In genomic region chr4:40576651-40577480, GRCh38 we compare ENCODE assay signal across 8 cellular contexts. TPM values are rescaled to one million over a fixed set of nuclear protein-coding genes. Genes with fewer than 3 reads are reported as not detected.
DNase-seq lines count a peak whose midpoint lies in the region; ATAC-seq and TF ChIP-seq lines count a peak whose summit lies in the region.

No MANE protein-coding gene starts in this region.

- no peaks in the 10 kb centered on the region for H3K9me3 Mint-ChIP-seq in CD4-positive, CD25-positive, alpha-beta regulatory T cell
- H3K9me3 Mint-ChIP-seq in immature natural killer cell = no peaks in the 10 kb centered on the region

- DNase-seq in CD4-positive, CD25-positive, alpha-beta regulatory T cell = no peak
- DNase-seq in NCI-H2107 treated with DMSO at 0.1 percent for 48 hours (lab: John Stamatoyannopoulos, UW; ENCODE audit: unreplicated experiment) (peak; percentile 53), adrenal gland (peak; percentile 58 to 92 (median 82)), right cardiac atrium (peak; percentile 82 to 89 (median 88)), sigmoid colon (peak; percentile 83), immature natural killer cell (no peak)

- peaks cover 0 to 15% (median 4%) of the 10 kb centered on the region in 4 donors for H3K4me1 Mint-ChIP-seq in CD4-positive, CD25-positive, alpha-beta regulatory T cell
- peaks cover 0 to 7% of the 10 kb centered on the region in 2 donors for H3K4me1 Mint-ChIP-seq in immature natural killer cell

- no peak overlapping the region for H3K27ac Mint-ChIP-seq in CD4-positive, CD25-positive, alpha-beta regulatory T cell
- no peak overlapping the region for H3K27ac Mint-ChIP-seq in immature natural killer cell

- TF ChIP-seq EP300 in sigmoid colon (IDR thresholded peaks at IDR 0.05) = peak in 2 of 4 donors; percentile 18 to 40

- no peak overlapping the region for H3K27ac ChIP-seq in CD4-positive, CD25-positive, alpha-beta regulatory T cell (ENCODE audit: insufficient read depth, low read length, poor library complexity, severe bottlenecking)
- H3K27ac ChIP-seq in adrenal gland (peak overlapping the region; percentile 67 to 84 (median 76)), right cardiac atrium (ENCODE audit: low read length) (peak overlapping the region; percentile 60), sigmoid colon (peak overlapping the region in 3 of 4 donors; percentile 7 to 31 (median 20))

- peak; percentile 60 to 63 for ATAC-seq in CD4-positive, CD25-positive, alpha-beta regulatory T cell (ENCODE audit: low read depth in 2 of 2)
- ATAC-seq in GM18867 (IDR thresholded peaks at IDR 0.05; ENCODE audit: unreplicated experiment) (peak; percentile 53), HG02973 (IDR thresholded peaks at IDR 0.05; ENCODE audit: unreplicated experiment) (peak; percentile 64), right cardiac atrium (peak; percentile 96)

- H3K27me3 ChIP-seq in CD4-positive, CD25-positive, alpha-beta regulatory T cell (ENCODE audit: control insufficient read depth, insufficient read depth, low read length) = no peaks in the 10 kb centered on the region
- H3K27me3 ChIP-seq in adrenal gland = no peaks in the 10 kb centered on the region
- H3K27me3 ChIP-seq in right cardiac atrium (ENCODE audit: control insufficient read depth, insufficient read depth) = no peaks in the 10 kb centered on the region
- no peaks in the 10 kb centered on the region for H3K27me3 ChIP-seq in sigmoid colon

- no peaks in the 10 kb centered on the region for H3K36me3 Mint-ChIP-seq in CD4-positive, CD25-positive, alpha-beta regulatory T cell
- no peaks in the 10 kb centered on the region for H3K36me3 Mint-ChIP-seq in immature natural killer cell

- H3K4me1 ChIP-seq in CD4-positive, CD25-positive, alpha-beta regulatory T cell (ENCODE audit: control insufficient read depth, insufficient read depth, low read length, poor library complexity, severe bottlenecking) = no peaks in the 10 kb centered on the region
- H3K4me1 ChIP-seq in adrenal gland (replicated peaks in 1 of 2) (peaks cover 43 to 52% of the 10 kb centered on the region in 2 donors), right cardiac atrium (ENCODE audit: control insufficient read depth, insufficient read depth, low read length) (peaks cover 5% of the 10 kb centered on the region), sigmoid colon (peaks cover 0 to 10% (median 3%) of the 10 kb centered on the region in 4 donors)

- no peaks in the 10 kb centered on the region for H3K9me3 ChIP-seq in CD4-positive, CD25-positive, alpha-beta regulatory T cell (ENCODE audit: control insufficient read depth in 2 of 2, low read length in 2 of 2)
- H3K9me3 ChIP-seq in adrenal gland (replicated peaks in 1 of 3) (no peaks in the 10 kb centered on the region), right cardiac atrium (ENCODE audit: control insufficient read depth, low read length) (no peaks in the 10 kb centered on the region), sigmoid colon (no peaks in the 10 kb centered on the region)

- peaks cover 8% of the 10 kb centered on the region for H3K27me3 Mint-ChIP-seq in CD4-positive, CD25-positive, alpha-beta regulatory T cell
- peaks cover 0 to 7% (median 4%) of the 10 kb centered on the region in 3 donors for H3K27me3 Mint-ChIP-seq in immature natural killer cell (ENCODE audit: low read depth in 3 of 3)

- intact Hi-C loops in adrenal gland (cut with DNase I) = no loop called here
- intact Hi-C loops in right cardiac atrium (cut with DNase I) = no loop called here
- intact Hi-C loops in sigmoid colon (cut with DNase I) = no loop called here

- H3K4me3 ChIP-seq in CD4-positive, CD25-positive, alpha-beta regulatory T cell (ENCODE audit: low read depth, low read length) = no peak overlapping the region
- H3K4me3 ChIP-seq in adrenal gland (peak overlapping the region in 1 of 4 donors; percentile 3), right cardiac atrium (ENCODE audit: low read length) (no peak overlapping the region), sigmoid colon (no peak overlapping the region)

- 10 to 13% (median 11%) methylated on average over 6 to 7 of the region's 7 CpGs for WGBS in adrenal gland, 4 donors
- WGBS in right cardiac atrium = 12% methylated on average over 7 of the region's 7 CpGs
- WGBS in sigmoid colon, 2 donors = 5 to 19% methylated on average over 7 of the region's 7 CpGs

- H3K36me3 ChIP-seq in CD4-positive, CD25-positive, alpha-beta regulatory T cell (ENCODE audit: control insufficient read depth, insufficient read depth, low read length) = no peaks in the 10 kb centered on the region
- H3K36me3 ChIP-seq in adrenal gland (replicated peaks in 1 of 2) (no peaks in the 10 kb centered on the region), sigmoid colon (no peaks in the 10 kb centered on the region)

- TF ChIP-seq CTCF in adrenal gland (IDR thresholded peaks at IDR 0.05) (no peak), sigmoid colon (IDR thresholded peaks at IDR 0.05) (no peak)

- no peak overlapping the region for H3K4me3 Mint-ChIP-seq in CD4-positive, CD25-positive, alpha-beta regulatory T cell
- H3K4me3 Mint-ChIP-seq in immature natural killer cell = no peak overlapping the region

- TF ChIP-seq POLR2A in adrenal gland (IDR thresholded peaks at IDR 0.05) (peak in 1 of 2 donors; percentile 47), sigmoid colon (IDR thresholded peaks at IDR 0.05) (no peak)

RNA-seq across cellular contexts. Expression of gene RBM47, which starts 52.8 kb away (rescaled TPM):
- total RNA-seq in CD4-positive, CD25-positive, alpha-beta regulatory T cell = 1.5 TPM
- polyA plus RNA-seq in CD4-positive, CD25-positive, alpha-beta regulatory T cell = under 1 TPM in 3 of 4 donors, not detected in 1; 0.07 to 0.17 (median 0.14) TPM
- total RNA-seq in adrenal gland = 100 to 1,000 TPM; 143 to 370 (median 175) TPM
- polyA plus RNA-seq in adrenal gland = 100 to 1,000 TPM in 1 of 3 donors, 10 to 100 TPM in 2; 25.7 to 117 (median 26.0) TPM
- total RNA-seq in right cardiac atrium = 1 to 10 TPM; 3.4 to 8.2 (median 4.8) TPM
- 0.97 TPM for polyA plus RNA-seq in right cardiac atrium
- total RNA-seq in sigmoid colon = 10 to 100 TPM in 3 of 4 donors, 1 to 10 TPM in 1; 7.2 to 21.2 (median 15.3) TPM
- 100 to 1,000 TPM in 1 of 3 donors, 10 to 100 TPM in 2; 69.7 to 148 (median 92.5) TPM for polyA plus RNA-seq in sigmoid colon
- 1 to 10 TPM in 1 of 3 donors, under 1 TPM in 2; 0.24 to 1.9 (median 0.49) TPM for polyA plus RNA-seq in immature natural killer cell

Comparison
In these comparisons a context has a peak if more than half of its experiments do, and no peak if none do; other contexts are left out.
1. DNase-seq: peak in NCI-H2107 treated with DMSO at 0.1 percent for 48 hours (single experiment), adrenal gland (7 of 7), right cardiac atrium (3 of 3) and sigmoid colon (single experiment); none in CD4-positive, CD25-positive, alpha-beta regulatory T cell (0 of 3) and immature natural killer cell (0 of 3).
2. RNA of gene RBM47, which starts 52.8 kb away (polyA plus RNA-seq): 69.7 to 148 TPM in sigmoid colon and 25.7 to 117 TPM in adrenal gland; 0.97 TPM in right cardiac atrium (single experiment), 0.24 to 1.9 TPM in immature natural killer cell and 0.07 to 0.17 TPM in CD4-positive, CD25-positive, alpha-beta regulatory T cell; every median in the first group is over 4 times any median in the second.
3. Peak in every context shown above with its lines, with median percentiles within 50 percentile points of each other: ATAC-seq.